17 cellular contexts compared by ENCODE assay signal in genomic region chr3:126765187-126766069, GRCh38.
"Had no signal": no experiment of that assay in that cellular context is flagged by ENCODE, and none has a peak within 500 bp of the region (broad histone marks: within the 10 kb centered on the region; RNA-seq: fewer than 3 reads in every experiment).

No MANE protein-coding gene starts in this region.

- ATAC-seq: left colon; mucosa of descending colon; naive thymus-derived CD8-positive, alpha-beta T cell; sciatic nerve; stimulated activated memory B cell treated with anti-CD40 and anti-IgM and Interleukin-4, amounts not matched to agents 10 μg/mL and 1 μg/mL and 100 μg/mL, for 72 hours had no signal

- H3K27ac ChIP-seq: coronary artery, neutrophil, spleen, tibial artery had no signal

- H3K27me3 Mint-ChIP-seq: naive thymus-derived CD8-positive, alpha-beta T cell; stimulated activated memory B cell treated with anti-CD40 and anti-IgM and Interleukin-4, amounts not matched to agents 10 μg/mL and 1 μg/mL and 100 μg/mL, for 72 hours; stimulated activated naive CD8-positive, alpha-beta T cell treated with anti-CD3 and anti-CD28 coated beads, Interleukin-15, Interleukin-2, amounts not matched to agents 100 ng/mL and 50 ng/mL, for 24 hours had no signal

- DNase-seq: central memory CD4-positive, alpha-beta T cell; effector CD4-positive, alpha-beta T cell; immature natural killer cell; kidney; left colon; mucosa of descending colon; naive thymus-derived CD8-positive, alpha-beta T cell; spleen; stimulated activated CD4-positive, alpha-beta T cell treated with anti-CD3 and anti-CD28 coated beads, Interleukin-15, amount 100 ng/mL, for 24 hours; stimulated activated CD4-positive, alpha-beta T cell treated with anti-CD3 and anti-CD28 coated beads, Interleukin-1b, Interleukin-23, amount 100 ng/mL, for 48 hours; stimulated activated CD4-positive, alpha-beta T cell treated with anti-CD3 and anti-CD28 coated beads, Interleukin-4, amount 100 ng/mL, for 24 hours; tibial artery had no signal

- H3K9me3 ChIP-seq: mucosa of descending colon, neutrophil, tibial artery had no signal

- H3K27ac Mint-ChIP-seq: immature natural killer cell; naive thymus-derived CD8-positive, alpha-beta T cell; stimulated activated memory B cell treated with anti-CD40 and anti-IgM and Interleukin-4, amounts not matched to agents 10 μg/mL and 1 μg/mL and 100 μg/mL, for 72 hours; stimulated activated naive CD8-positive, alpha-beta T cell treated with anti-CD3 and anti-CD28 coated beads, Interleukin-15, Interleukin-2, amounts not matched to agents 100 ng/mL and 50 ng/mL, for 24 hours had no signal

- H3K27me3 ChIP-seq: neutrophil, spleen, tibial artery had no signal

- H3K4me3 ChIP-seq: coronary artery, mucosa of descending colon, spleen, tibial artery had no signal

- H3K4me3 Mint-ChIP-seq: immature natural killer cell; naive thymus-derived CD8-positive, alpha-beta T cell; stimulated activated memory B cell treated with anti-CD40 and anti-IgM and Interleukin-4, amounts not matched to agents 10 μg/mL and 1 μg/mL and 100 μg/mL, for 72 hours; stimulated activated naive CD8-positive, alpha-beta T cell treated with anti-CD3 and anti-CD28 coated beads, Interleukin-15, Interleukin-2, amounts not matched to agents 100 ng/mL and 50 ng/mL, for 24 hours had no signal

- H3K4me1 Mint-ChIP-seq: stimulated activated memory B cell treated with anti-CD40 and anti-IgM and Interleukin-4, amounts not matched to agents 10 μg/mL and 1 μg/mL and 100 μg/mL, for 72 hours had no signal

- H3K4me1 ChIP-seq: spleen, tibial artery had no signal
